ENCODE assay signal across 9 cellular contexts in genomic region chr3:14988988-14989394, GRCh38. TPM values are rescaled to one million over a fixed set of nuclear protein-coding genes. Genes with fewer than 3 reads are reported as not detected.
DNase-seq lines count a peak whose midpoint lies in the region; ATAC-seq, FAIRE-seq and TF ChIP-seq lines count a peak whose summit lies in the region.
"Had no signal": no experiment of that assay in that cellular context is flagged by ENCODE, and none has a peak within 500 bp of the region (broad histone marks: within the 10 kb centered on the region; RNA-seq: fewer than 3 reads in every experiment).

No MANE protein-coding gene starts in this region.

- no peaks in the 10 kb centered on the region for H3K4me1 ChIP-seq in GM12878 (ENCODE audit: control insufficient read depth, insufficient read depth, low read length)
- peaks cover 17 to 53% (median 28%) of the 10 kb centered on the region in 4 donors for H3K4me1 ChIP-seq in stomach

- H3K27me3 ChIP-seq in GM12878 (replicated peaks in 1 of 2; ENCODE audit: control insufficient read depth in 2 of 2, insufficient read depth in 2 of 2, low read length in 1 of 2) (no peaks in the 10 kb centered on the region), stomach (no peaks in the 10 kb centered on the region)

- H3K36me3 ChIP-seq in GM12878 (ENCODE audit: control insufficient read depth in 2 of 2, insufficient read depth in 2 of 2, low read length in 1 of 2), result no peaks in the 10 kb centered on the region; a peak in 1 of 4 replicates
- no peaks in the 10 kb centered on the region for H3K36me3 ChIP-seq in stomach

- no peaks in the 10 kb centered on the region for H4K20me1 ChIP-seq in GM12878 (ENCODE audit: control insufficient read depth, insufficient read depth)

- peak; percentile 98 for FAIRE-seq in GM12878 (lab: Jason Lieb, UNC)
- FAIRE-seq: keratinocyte had no signal

- peak; percentile 51; the same call in 1 of the 2 replicates for TF ChIP-seq POLR2A in GM12878 (IDR thresholded peaks at IDR 0.05; ENCODE audit: low read depth, low read length)
- TF ChIP-seq POLR2A in stomach (IDR thresholded peaks at IDR 0.05), result no peak

- H3K4me2 ChIP-seq in GM12878 (ENCODE audit: control insufficient read depth, insufficient read depth), result peak overlapping the region; percentile 58; the same call in 1 of the 2 replicates

- BruUV-seq in GM12878 (replicated peaks; lab: Mats Ljungman, UMichigan), result no TSS peak

- WGBS in GM12878 (ENCODE audit: insufficient coverage, insufficient replicate concordance, low lambda C conversion rate, missing lambda C conversion rate), result 22% methylated on average over 3 of the region's 3 CpGs
- WGBS in stomach, 5 donors, result 92 to 97% (median 96%) methylated on average over 3 of the region's 3 CpGs

- peak overlapping the region; percentile 1; the same call in 1 of the 2 replicates for H2AFZ ChIP-seq in GM12878 (ENCODE audit: control insufficient read depth, low read depth, low read length)

- CTCF ChIA-PET in GM12878 (lab: Yijun Ruan, JAX), result interaction anchor here (0.5 to 2.1 kb wide), 15 partner anchors 9 to 1244 kb away, joined by 3 to 9 read pairs (median 4); partner anchors contain the start of gene RBSN

- peak; percentile 47 for DNase-seq in Jurkat, Clone E6-1 (ENCODE audit: low read depth, low spot score)
- DNase-seq in GM12878 (ENCODE audit: low read depth, low spot score), result peak; percentile 87
- no peak for DNase-seq in caudate nucleus (lab: John Stamatoyannopoulos, UW)
- no peak for DNase-seq in NCI-H1694 (lab: John Stamatoyannopoulos, UW)
- no peak for DNase-seq in stomach
- no peak for DNase-seq in activated effector memory CD4-positive, alpha-beta T cell treated with Interleukin-2 at 50 U/mL for 16 hours

- POLR2A ChIA-PET in GM12878 (lab: Charles Lee), result interaction anchor here (1.0 to 1.3 kb wide), 4 partner anchors 8 to 71 kb away, joined by 3 to 6 read pairs (median 4); no protein-coding TSS in a partner anchor

- intact Hi-C loops in GM12878 (cut with micrococcal nuclease; ENCODE audit: unreplicated experiment), result loop anchor here (2.0 kb wide), 1 partner anchor 40 kb away; no protein-coding TSS in a partner anchor
- intact Hi-C loops in stomach (cut with DNase I; ENCODE audit: low total_unique reads), result no loop called here

- peak; percentile 97 for ATAC-seq in GM18858 (IDR thresholded peaks at IDR 0.05; ENCODE audit: unreplicated experiment)
- peak; percentile 100 for ATAC-seq in GM21717 (IDR thresholded peaks at IDR 0.05; ENCODE audit: unreplicated experiment)
- peak; percentile 100 for ATAC-seq in GM12878

- TF ChIP-seq EP300 in GM12878 (IDR thresholded peaks at IDR 0.05; ENCODE audit: borderline replicate concordance in 1 of 2, control insufficient read depth in 1 of 2, low read depth in 2 of 2, low read length in 2 of 2), result peak in 1 of 2 experiments; percentile 66; a peak in 2 of 4 replicates
- no peak for TF ChIP-seq EP300 in stomach (IDR thresholded peaks at IDR 0.05)

- H3K27ac ChIP-seq in GM12878 (ENCODE audit: control insufficient read depth, insufficient read depth), result peak overlapping the region; percentile 19
- no peak overlapping the region for H3K27ac ChIP-seq in caudate nucleus (ENCODE audit: low read depth, low read length)
- H3K27ac ChIP-seq in stomach, result no peak overlapping the region

- RAD21 ChIA-PET in GM12878 (lab: Charles Lee; ENCODE audit: unreplicated experiment), result interaction anchor here (0.7 to 1.5 kb wide), 6 partner anchors 41 to 322 kb away, joined by 3 to 5 read pairs (median 3); partner anchors contain the start of gene RBSN

- TF ChIP-seq CTCF in GM12878 (IDR thresholded peaks at IDR 0.05 in 2 of 3, conservative IDR thresholded peaks at IDR 0.05 in 1 of 3; ENCODE audit: control insufficient read depth in 2 of 3, extremely low read depth in 1 of 3, insufficient read depth in 1 of 3, low read depth in 3 of 3, low read length in 3 of 3), result peak; percentile 45 to 68 (median 58)
- no peak for TF ChIP-seq CTCF in stomach (IDR thresholded peaks at IDR 0.05)

- H3K4me3 ChIP-seq in Jurkat, Clone E6-1 (ENCODE audit: low read length), result no peak overlapping the region
- H3K4me3 ChIP-seq in GM12878, result no peak overlapping the region; the same call in 1 of the 2 replicates
- no peak overlapping the region for H3K4me3 ChIP-seq in stomach

- SMC1A ChIA-PET in GM12878 (lab: Charles Lee; ENCODE audit: uncharacterized antibody, unreplicated experiment), result interaction anchor here (0.7 to 2.7 kb wide), 9 partner anchors 22 to 108 kb away, joined by 3 to 9 read pairs (median 4); partner anchors contain the start of gene MRPS25

- H3K9me3 ChIP-seq in GM12878 (replicated peaks; ENCODE audit: control insufficient read depth, insufficient read depth, low read length), result no peaks in the 10 kb centered on the region
- no peaks in the 10 kb centered on the region for H3K9me3 ChIP-seq in stomach

- TF ChIP-seq RAD21 in GM12878 (IDR thresholded peaks at IDR 0.05; ENCODE audit: insufficient read depth, low read depth, low read length), result peak; percentile 54; the same call in 1 of the 2 replicates

- in situ Hi-C loops in GM12878 (cut with MboI), result no loop called here

- no peak overlapping the region for H3K9ac ChIP-seq in GM12878 (ENCODE audit: control insufficient read depth, insufficient read depth, low read length)

- peaks cover 10% of the 10 kb centered on the region for H3K79me2 ChIP-seq in GM12878 (ENCODE audit: control insufficient read depth, insufficient read depth, low read length)

TF ChIP-seq in GM12878, 131 proteins besides CTCF, POLR2A, EP300 and RAD21 (continues in another document):
- TF ChIP-seq ATF3 (IDR thresholded peaks at IDR 0.05; ENCODE audit: borderline replicate concordance, extremely low read depth, low read depth, low read length) (no peak), RAD51 (IDR thresholded peaks at IDR 0.05) (peak; percentile 29; the same call in 1 of the 2 replicates), ZNF592 (IDR thresholded peaks at IDR 0.05) (no peak), CREB1 (IDR thresholded peaks at IDR 0.05; ENCODE audit: low read depth) (peak; percentile 84), IKZF2 (IDR thresholded peaks at IDR 0.05) (peak; percentile 18 to 44; a peak in 2 of 4 replicates)

RNA-seq across cellular contexts. Expression of gene NR2C2, which starts 41.6 kb away (rescaled TPM):
- polyA plus RNA-seq in Jurkat, Clone E6-1 (2012; ENCODE audit: insufficient read depth, insufficient read length), result 26.7 TPM
- 159 and 163 TPM in 2 replicates for total RNA-seq in GM12878 (2013; cell fraction: nucleolus; rRNA removed)
- total RNA-seq in GM12878 (2014; rRNA removed) (22.8 and 23.2 TPM in 2 replicates), GM12878 (2014; rRNA removed; fragmentation: Illumina TruSeq; extraction: Trizol) (16.9 and 18.0 TPM in 2 replicates), GM12878 (2021) (28.2 and 30.3 TPM in 2 replicates), stomach (10 to 100 TPM in 4 of 5 donors, 1 to 10 TPM in 1; 8.7 to 73.6 (median 28.6) TPM)
- polyA plus RNA-seq in GM12878 (2011; ENCODE audit: low read depth), result 8.9 TPM
- polyA plus RNA-seq in GM12878 (2011; rRNA removed) (18.6 and 20.3 TPM in 2 replicates), GM12878 (2014; fragmentation: Illumina TruSeq; extraction: Trizol) (19.7 and 22.1 TPM in 2 replicates), GM12878 (2014; fragmentation: Nextera tagmentation; extraction: Ambion mirVana) (1 to 10 TPM; 2.7 to 4.5 TPM), GM12878 (2014; rRNA removed) (16.8 and 21.2 TPM in 2 replicates), GM12878 (2016; fragmentation: Nextera tagmentation; extraction: Ambion mirVana) (10 to 100 TPM in 1 of 2 experiments, 1 to 10 TPM in 1; 7.3 to 16.1 TPM), stomach (1 to 10 TPM; 5.0 to 5.5 (median 5.0) TPM)
- polyA plus RNA-seq in GM12878 (2011; cell fraction: cytosol; rRNA removed), result 12.8 and 14.0 TPM in 2 replicates
- 85.1 and 85.9 TPM in 2 replicates for polyA plus RNA-seq in GM12878 (2011; cell fraction: nucleus; rRNA removed)
- polyA plus RNA-seq in GM12878 (2012), result 12.6 and 14.3 TPM in 2 replicates
- polyA minus RNA-seq in GM12878 (2011; rRNA and poly(A)+ RNA removed), result 34.5 and 35.7 TPM in 2 replicates
- polyA minus RNA-seq in GM12878 (2011; cell fraction: cytosol; rRNA and poly(A)+ RNA removed), result 10.7 and 18.3 TPM in 2 replicates
- polyA minus RNA-seq in GM12878 (2011; cell fraction: nucleus; rRNA and poly(A)+ RNA removed), result 37.5 and 70.9 TPM in 2 replicates

Comparison
In these comparisons a context has a peak if more than half of its experiments do, and no peak if none do; other contexts are left out.
1. DNase-seq: peak in Jurkat, Clone E6-1 (single experiment) and GM12878 (single experiment); none in caudate nucleus (0 of 61), NCI-H1694 (single experiment), stomach (single experiment) and activated effector memory CD4-positive, alpha-beta T cell treated with Interleukin-2 at 50 U/mL for 16 hours (single experiment).
2. CTCF ChIP-seq: peak in GM12878 (3 of 3); none in stomach (0 of 7).
3. Peak in every context shown above with its lines, with median percentiles within 50 percentile points of each other: ATAC-seq.